Comparison of ENCODE assay signal across 12 cellular contexts in the genomic region with DNA sequence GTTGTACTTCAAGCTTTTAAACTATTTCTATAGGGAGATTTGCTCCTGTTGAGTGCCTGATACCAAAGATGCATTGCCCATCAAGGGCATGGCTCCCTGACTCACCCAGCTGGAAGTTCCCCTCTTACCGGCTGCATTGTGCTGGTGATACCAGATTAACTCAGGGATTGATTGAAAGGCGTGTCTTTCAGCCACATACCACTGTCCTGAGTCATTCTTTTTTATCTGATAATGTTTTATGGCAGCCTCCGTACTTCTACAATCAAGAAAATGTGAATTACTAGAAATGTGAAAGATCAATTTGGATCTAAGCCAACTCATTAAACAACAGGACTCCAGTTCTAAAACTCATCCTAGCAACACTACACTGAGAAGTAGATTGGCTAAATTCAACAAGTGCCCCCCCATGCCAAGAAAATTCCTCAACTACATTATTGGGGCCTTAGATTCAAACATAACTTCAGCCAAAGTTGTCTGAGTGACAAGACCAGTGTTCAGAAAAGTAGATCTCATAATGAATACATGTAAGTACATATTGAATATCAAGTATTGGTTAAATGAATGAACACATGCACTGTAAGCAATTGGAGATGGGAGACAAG. TPM values are rescaled to one million over a fixed set of nuclear protein-coding genes. Genes with fewer than 3 reads are reported as not detected.
A peak's percentile ranks its signal among the peaks of the same experiment; 100 is the strongest.
DNase-seq lines count a peak whose midpoint lies in the region; ATAC-seq and TF ChIP-seq lines count a peak whose summit lies in the region.
"Had no signal": no experiment of that assay in that cellular context is flagged by ENCODE, and none has a peak within 500 bp of the region (broad histone marks: within the 10 kb centered on the region; RNA-seq: fewer than 3 reads in every experiment).

No MANE protein-coding gene starts in this region.

- ATAC-seq in left colon (peak; percentile 98), HG02610 (IDR thresholded peaks at IDR 0.05; ENCODE audit: unreplicated experiment) (no peak), aorta (ENCODE audit: low FRiP score) (no peak)

- H3K4me3 ChIP-seq in aorta (ENCODE audit: low read length in 2 of 2), result no peak overlapping the region
- H3K4me3 ChIP-seq: BLaER1 treated with 17β-estradiol and CSF1 and Interleukin-3, amounts not matched to agents 10 nM and 100 nM; esophagus muscularis mucosa; tibial nerve had no signal

- H3K4me1 ChIP-seq in aorta (ENCODE audit: control insufficient read depth in 1 of 2, insufficient read depth in 2 of 2, low read length in 2 of 2), result no peaks in the 10 kb centered on the region
- H3K4me1 ChIP-seq: BLaER1 treated with 17β-estradiol and CSF1 and Interleukin-3, amounts not matched to agents 10 nM and 100 nM; esophagus muscularis mucosa; tibial nerve had no signal

- intact Hi-C loops in left colon (cut with DNase I, micrococcal nuclease), result no loop called here
- intact Hi-C loops in aorta (cut with DNase I), result no loop called here

- H3K27me3 ChIP-seq in aorta (ENCODE audit: control insufficient read depth in 1 of 2, insufficient read depth in 2 of 2, low read length in 1 of 2), result no peaks in the 10 kb centered on the region
- H3K27me3 ChIP-seq: BLaER1 treated with 17β-estradiol and CSF1 and Interleukin-3, amounts not matched to agents 10 nM and 100 nM; esophagus muscularis mucosa; tibial nerve had no signal

- peaks cover 15% of the 10 kb centered on the region for H3K36me3 Mint-ChIP-seq in activated naive CD4-positive, alpha-beta T cell treated with anti-CD3 and anti-CD28 coated beads, Interleukin-2, amount 50 U/mL, for 24 hours
- H3K36me3 Mint-ChIP-seq in type B pancreatic cell, result no peaks in the 10 kb centered on the region

- H3K9me3 ChIP-seq in aorta (ENCODE audit: control insufficient read depth, low read length), result no peaks in the 10 kb centered on the region
- H3K9me3 ChIP-seq: BLaER1 treated with 17β-estradiol and CSF1 and Interleukin-3, amounts not matched to agents 10 nM and 100 nM; esophagus muscularis mucosa; tibial nerve had no signal

- WGBS in aorta, 2 donors, result 52 to 56% methylated on average over 3 of the region's 3 CpGs

- no peaks in the 10 kb centered on the region for H3K36me3 ChIP-seq in aorta (ENCODE audit: control insufficient read depth in 1 of 2, insufficient read depth in 2 of 2, low read length in 1 of 2)
- H3K36me3 ChIP-seq: esophagus muscularis mucosa, tibial nerve had no signal

- peaks cover 22% of the 10 kb centered on the region for H3K4me1 Mint-ChIP-seq in activated naive CD4-positive, alpha-beta T cell treated with anti-CD3 and anti-CD28 coated beads, Interleukin-2, amount 50 U/mL, for 24 hours
- H3K4me1 Mint-ChIP-seq in type B pancreatic cell (ENCODE audit: unreplicated experiment), result no peaks in the 10 kb centered on the region

- H3K9me3 Mint-ChIP-seq in activated naive CD4-positive, alpha-beta T cell treated with anti-CD3 and anti-CD28 coated beads, Interleukin-2, amount 50 U/mL, for 24 hours, result no peaks in the 10 kb centered on the region
- H3K9me3 Mint-ChIP-seq in type B pancreatic cell, result no peaks in the 10 kb centered on the region

- no peak for TF ChIP-seq CTCF in type B pancreatic cell (conservative IDR thresholded peaks at IDR 0.05)

- no peaks in the 10 kb centered on the region for H3K27me3 Mint-ChIP-seq in activated naive CD4-positive, alpha-beta T cell treated with anti-CD3 and anti-CD28 coated beads, Interleukin-2, amount 50 U/mL, for 24 hours
- peaks cover 4% of the 10 kb centered on the region for H3K27me3 Mint-ChIP-seq in type B pancreatic cell

- H3K27ac ChIP-seq in aorta (ENCODE audit: low read depth in 1 of 2, low read length in 2 of 2), result no peak overlapping the region
- H3K27ac ChIP-seq: BLaER1 treated with 17β-estradiol and CSF1 and Interleukin-3, amounts not matched to agents 10 nM and 100 nM; esophagus muscularis mucosa; tibial nerve had no signal

- peak; percentile 44 for DNase-seq in activated naive CD4-positive, alpha-beta T cell treated with Interleukin-2 at 50 U/mL for 16 hours
- DNase-seq in activated naive CD4-positive, alpha-beta T cell (lab: John Stamatoyannopoulos, UW), result no peak
- DNase-seq in left colon (peak; percentile 27 to 75), type B pancreatic cell (ENCODE audit: extremely low spot score, unreplicated experiment) (no peak), aorta (no peak), DMS79 treated with DMSO at 0.1 percent for 48 hours (lab: John Stamatoyannopoulos, UW) (no peak)
- DNase-seq: NCI-H510A treated with DMSO at 0.1 percent for 48 hours had no signal

- no peak overlapping the region for H3K4me3 Mint-ChIP-seq in activated naive CD4-positive, alpha-beta T cell treated with anti-CD3 and anti-CD28 coated beads, Interleukin-2, amount 50 U/mL, for 24 hours
- peak overlapping the region; percentile 8 for H3K4me3 Mint-ChIP-seq in type B pancreatic cell

- peak overlapping the region; percentile 91 for H3K27ac Mint-ChIP-seq in activated naive CD4-positive, alpha-beta T cell treated with anti-CD3 and anti-CD28 coated beads, Interleukin-2, amount 50 U/mL, for 24 hours
- H3K27ac Mint-ChIP-seq in type B pancreatic cell, result peak overlapping the region; percentile 89

RNA-seq across cellular contexts. Expression of a gene that starts 40.0 kb away (rescaled TPM):
- total RNA-seq in left colon (1 to 10 TPM in 1 of 2 donors, under 1 TPM in 1; 0.55 to 1.8 TPM), type B pancreatic cell (ENCODE audit: low replicate concordance) (1.3 and 2.2 TPM in 2 replicates), aorta (1 to 10 TPM; 2.3 to 6.8 TPM)
- polyA plus RNA-seq in aorta, result 1 to 10 TPM in 1 of 2 donors, under 1 TPM in 1; 0.87 to 1.4 TPM

Comparison
In these comparisons a context has a peak if more than half of its experiments do, and no peak if none do; other contexts are left out.
1. DNase-seq: peak in activated naive CD4-positive, alpha-beta T cell treated with Interleukin-2 at 50 U/mL for 16 hours (single experiment) and left colon (2 of 2); none in activated naive CD4-positive, alpha-beta T cell (0 of 4), type B pancreatic cell (single experiment), aorta (0 of 2) and DMS79 treated with DMSO at 0.1 percent for 48 hours (single experiment).